ENCODE assay signal across 2 cellular contexts in genomic region chr2:109630441-109631425, GRCh38.
A peak's percentile ranks its signal among the peaks of the same experiment; 100 is the strongest.
TF ChIP-seq lines count a peak whose summit lies in the region.

No MANE protein-coding gene starts in this region.

TF ChIP-seq in H1, 55 proteins besides CTCF, POLR2A, EP300 and RAD21:
- TF ChIP-seq FOSL1 (IDR thresholded peaks at IDR 0.05; ENCODE audit: insufficient read depth, low read depth, low read length): no peak
- no peak for TF ChIP-seq PHF8 (conservative IDR thresholded peaks at IDR 0.05; ENCODE audit: low read depth, low read length)
- TF ChIP-seq POU5F1 (IDR thresholded peaks at IDR 0.05; ENCODE audit: low read depth, low read length): no peak
- TF ChIP-seq CBX5 (IDR thresholded peaks at IDR 0.05; ENCODE audit: low read depth, low read length): no peak
- no peak for TF ChIP-seq CTBP2 (IDR thresholded peaks at IDR 0.05; ENCODE audit: borderline replicate concordance, insufficient read depth, insufficient read length, low read length)
- no peak for TF ChIP-seq RXRA (IDR thresholded peaks at IDR 0.05; ENCODE audit: insufficient read depth, low read depth, low read length)
- no peak for TF ChIP-seq NRF1 (IDR thresholded peaks at IDR 0.05; ENCODE audit: low read depth, low read length)
- no peak for TF ChIP-seq RFX5 (IDR thresholded peaks at IDR 0.05; ENCODE audit: borderline replicate concordance, low read depth, low read length)
- TF ChIP-seq JUND (IDR thresholded peaks at IDR 0.05; ENCODE audit: low read length): no peak
- TF ChIP-seq SAP30 (IDR thresholded peaks at IDR 0.05; ENCODE audit: insufficient read depth, insufficient replicate concordance, low read length): no peak

TF ChIP-seq in liver, 16 proteins besides CTCF, POLR2A, EP300 and RAD21:
- TF ChIP-seq HNF4A (conservative IDR thresholded peaks at IDR 0.05) (peak in 1 of 2 donors; percentile 6), TAF1 (conservative IDR thresholded peaks at IDR 0.05) (no peak), FOXA1 (IDR thresholded peaks at IDR 0.05) (no peak), YY1 (IDR thresholded peaks at IDR 0.05) (no peak), NR2F2 (IDR thresholded peaks at IDR 0.05) (no peak), REST (IDR thresholded peaks at IDR 0.05) (no peak), RXRA (IDR thresholded peaks at IDR 0.05) (peak in 1 of 2 donors; percentile 25), JUND (IDR thresholded peaks at IDR 0.05) (no peak)
